ENCODE assay signal across 1 cellular context in the genomic region with DNA sequence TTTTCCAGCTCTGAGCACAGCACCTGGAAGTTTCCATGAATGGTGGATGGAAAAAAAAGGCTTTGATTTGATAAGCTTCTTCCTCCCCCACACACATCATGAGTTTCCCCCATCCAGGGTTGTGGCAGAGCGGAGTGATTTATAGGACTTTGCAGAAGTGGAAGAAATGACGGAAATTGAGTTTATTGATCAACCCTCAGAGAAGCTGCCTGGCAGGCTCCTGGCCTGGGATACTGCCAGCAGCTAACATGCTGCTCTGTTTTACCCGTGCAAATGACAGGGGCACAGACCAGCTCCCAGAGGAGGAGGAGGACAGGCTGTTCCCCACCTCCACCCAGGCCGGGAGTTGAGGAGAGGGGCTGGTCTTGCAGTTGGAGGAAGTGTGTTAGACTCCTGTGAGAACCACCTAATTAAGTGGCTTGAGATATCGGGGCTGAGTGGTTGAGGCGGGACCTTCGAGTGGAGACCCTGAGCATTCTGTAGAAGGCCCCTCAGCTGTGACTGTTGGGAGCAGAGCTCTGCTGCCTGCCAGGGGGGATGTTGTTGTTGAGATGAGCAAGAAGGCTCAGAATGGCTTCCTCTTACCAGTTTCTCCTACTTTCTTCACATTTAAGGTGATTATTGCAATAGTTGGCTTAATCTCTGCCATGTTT.
TF ChIP-seq lines count a peak whose summit lies in the region.

No MANE protein-coding gene starts in this region.

TF ChIP-seq in endothelial cell of umbilical vein, 7 proteins besides CTCF, POLR2A, EP300 and RAD21:
- TF ChIP-seq GATA2 (IDR thresholded peaks at IDR 0.05; ENCODE audit: insufficient read depth, insufficient read length, low read depth, low read length) (no peak), FOS (IDR thresholded peaks at IDR 0.05; ENCODE audit: borderline replicate concordance, insufficient read depth, low read length) (no peak), JUN (IDR thresholded peaks at IDR 0.05; ENCODE audit: borderline replicate concordance, insufficient read depth, insufficient read length, low read depth) (no peak), MYC (IDR thresholded peaks at IDR 0.05; ENCODE audit: low read depth, low read length) (no peak), POLR2AphosphoS5 (IDR thresholded peaks at IDR 0.05; ENCODE audit: insufficient read depth, low read depth, low read length) (no peak), EZH2 (IDR thresholded peaks at IDR 0.05; ENCODE audit: borderline replicate concordance, low read depth, low read length, severe bottlenecking) (no peak)
- TF ChIP-seq, protein P1, sequence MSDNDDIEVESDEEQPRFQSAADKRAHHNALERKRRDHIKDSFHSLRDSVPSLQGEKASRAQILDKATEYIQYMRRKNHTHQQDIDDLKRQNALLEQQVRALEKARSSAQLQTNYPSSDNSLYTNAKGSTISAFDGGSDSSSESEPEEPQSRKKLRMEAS (IDR thresholded peaks at IDR 0.05; ENCODE audit: insufficient read depth, insufficient read length) = no peak
